8 cellular contexts compared by ENCODE assay signal in the genomic region with DNA sequence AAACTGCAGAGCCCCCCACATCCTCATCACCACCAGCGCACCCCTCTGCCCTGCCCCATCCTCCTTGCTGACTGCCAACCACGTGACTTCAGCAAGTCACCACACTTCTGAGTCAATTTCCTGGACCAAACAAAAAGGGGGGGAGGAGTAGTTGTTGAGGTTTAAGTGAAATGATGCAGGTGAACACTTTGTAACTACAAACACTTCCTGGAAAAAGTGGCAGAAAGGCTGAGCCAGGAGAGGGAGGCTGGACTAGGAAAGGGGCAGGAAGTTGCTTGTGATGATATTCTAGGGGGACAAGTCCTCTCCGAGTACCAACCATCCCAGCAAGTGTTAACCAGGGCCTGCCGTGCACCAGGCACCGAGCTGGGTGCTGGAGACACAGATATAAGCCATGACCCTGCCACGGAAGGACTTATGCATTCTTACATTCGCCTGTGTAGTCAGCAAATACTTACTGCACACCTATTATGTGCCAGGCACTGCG.
A peak's percentile ranks its signal among the peaks of the same experiment; 100 is the strongest.
DNase-seq lines count a peak whose midpoint lies in the region; ATAC-seq lines count a peak whose summit lies in the region.

No MANE protein-coding gene starts in this region.

- WGBS in esophagus, 2 donors: 51 to 61% methylated on average over 8 of the region's 8 CpGs

- H3K4me3 ChIP-seq in esophagus (ENCODE audit: low read depth in 1 of 2, low read length in 2 of 2) (no peak overlapping the region), H7 (ENCODE audit: insufficient read depth, low read depth, low read length) (no peak overlapping the region)

- peaks cover 0 to 7% of the 10 kb centered on the region in 2 donors for H3K4me1 ChIP-seq in esophagus (ENCODE audit: control insufficient read depth in 2 of 2, insufficient read depth in 2 of 2, low read length in 1 of 2)

- H3K27me3 ChIP-seq in esophagus (ENCODE audit: control insufficient read depth in 1 of 2, insufficient read depth in 2 of 2, low read length in 2 of 2): no peaks in the 10 kb centered on the region
- no peaks in the 10 kb centered on the region for H3K27me3 ChIP-seq in H7 (ENCODE audit: control insufficient read depth, insufficient read depth, low read length)

- ATAC-seq in GM21528 (IDR thresholded peaks at IDR 0.05; ENCODE audit: low FRiP score, unreplicated experiment) (no peak), GM19455 (IDR thresholded peaks at IDR 0.05; ENCODE audit: unreplicated experiment) (no peak)

- H3K36me3 ChIP-seq in esophagus (ENCODE audit: control insufficient read depth in 2 of 2, insufficient read depth in 2 of 2, low read length in 1 of 2) (no peaks in the 10 kb centered on the region), H7 (replicated peaks; ENCODE audit: control insufficient read depth, insufficient read depth, low read length) (no peaks in the 10 kb centered on the region)

- no peaks in the 10 kb centered on the region for H3K9me3 ChIP-seq in esophagus (ENCODE audit: control insufficient read depth in 2 of 2, insufficient read depth in 1 of 2, low read depth in 1 of 2, low read length in 1 of 2)

- DNase-seq in GM19240 (ENCODE audit: insufficient read length, low spot score) (peak; percentile 67), NAMALWA (ENCODE audit: low spot score) (peak; percentile 22), H7 (no peak)
- peak; percentile 55 to 68 for DNase-seq in activated CD8-positive, alpha-beta memory T cell treated with anti-CD3 and anti-CD28 coated beads for 4 hours (ENCODE audit: low read depth in 2 of 2)
- peak; percentile 70 for DNase-seq in stimulated activated CD4-positive, alpha-beta T cell treated with anti-CD3 and anti-CD28 coated beads, Interleukin-1b, Interleukin-23, amount 100 ng/mL, for 48 hours

- H3K27ac ChIP-seq in esophagus (ENCODE audit: low read depth in 2 of 2, low read length in 1 of 2): peak overlapping the region; percentile 47
